8 cellular contexts compared by ENCODE assay signal in the genomic region with DNA sequence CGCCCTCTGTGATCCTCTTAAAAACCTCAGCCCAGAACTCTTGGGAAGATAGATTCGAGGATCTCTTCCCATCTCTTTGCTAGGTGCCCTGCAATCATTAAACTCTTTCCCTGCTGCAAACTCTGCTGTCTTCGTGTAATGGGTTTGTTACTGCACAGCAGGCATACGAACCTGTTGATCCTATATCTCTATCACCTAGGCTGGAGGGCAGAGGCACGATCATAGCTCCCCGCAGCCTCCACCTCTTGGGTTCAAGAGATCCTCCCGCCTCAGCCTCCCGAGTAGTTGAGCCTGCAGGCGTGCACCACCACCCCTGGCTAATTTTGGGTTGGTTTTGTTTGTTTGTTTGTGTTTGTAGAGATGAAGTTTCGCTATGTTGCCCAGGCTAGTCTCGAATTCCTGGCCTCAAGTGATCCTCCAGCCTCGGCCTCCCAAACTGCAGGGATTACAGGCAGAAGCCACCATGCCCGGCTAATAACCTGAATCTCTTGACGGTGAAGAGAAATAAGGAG.
DNase-seq lines count a peak whose midpoint lies in the region; ATAC-seq, FAIRE-seq and TF ChIP-seq lines count a peak whose summit lies in the region.

No MANE protein-coding gene starts in this region.

- no peak for TF ChIP-seq CTCF in VCaP (conservative IDR thresholded peaks at IDR 0.05)
- TF ChIP-seq CTCF in foreskin fibroblast (IDR thresholded peaks at IDR 0.05; ENCODE audit: low read depth, low read length) = no peak

- DNase-seq in foreskin fibroblast (no peak), skeletal muscle cell (ENCODE audit: low read depth) (no peak), H54 (ENCODE audit: insufficient read length, low spot score) (no peak)

- H3K4me3 ChIP-seq in foreskin fibroblast (ENCODE audit: low read depth in 1 of 2, low read length in 2 of 2) (peak overlapping the region; percentile 78 to 92), skeletal muscle cell (ENCODE audit: low read depth, low read length) (peak overlapping the region; percentile 57)

- no peak for TF ChIP-seq POLR2A in H54 (IDR thresholded peaks at IDR 0.05; ENCODE audit: low read depth, low read length)

- H3K27ac ChIP-seq in VCaP = peak overlapping the region; percentile 66

- ATAC-seq in GM21390 (IDR thresholded peaks at IDR 0.05; ENCODE audit: unreplicated experiment) (peak; percentile 15), GM18868 (IDR thresholded peaks at IDR 0.05; ENCODE audit: unreplicated experiment) (no peak), GM21526 (IDR thresholded peaks at IDR 0.05; ENCODE audit: low FRiP score, unreplicated experiment) (no peak), HG02938 (IDR thresholded peaks at IDR 0.05; ENCODE audit: unreplicated experiment) (no peak)

- FAIRE-seq in H54 (lab: Jason Lieb, UNC) = no peak
